Comparison of ENCODE assay signal across 20 cellular contexts in the genomic region with DNA sequence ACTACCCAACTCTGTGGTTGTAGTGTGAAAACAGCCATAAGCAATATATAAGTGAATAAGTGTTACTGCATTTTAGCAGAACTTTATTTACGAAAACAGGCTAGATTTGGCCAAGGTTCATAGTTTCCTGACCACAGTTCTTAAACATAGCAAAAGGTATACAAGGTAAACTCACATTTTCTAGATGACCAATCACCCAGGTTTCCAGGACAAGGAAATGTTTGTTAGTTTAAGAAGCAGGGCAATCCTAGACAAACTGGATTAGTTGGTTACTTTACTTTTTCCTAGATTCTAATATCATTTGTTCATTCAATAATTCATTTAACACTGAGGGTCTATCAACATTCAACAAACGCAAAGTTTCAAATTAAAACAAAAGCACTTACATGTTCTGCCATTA.
"Had no signal": no experiment of that assay in that cellular context is flagged by ENCODE, and none has a peak within 500 bp of the region (broad histone marks: within the 10 kb centered on the region; RNA-seq: fewer than 3 reads in every experiment).

No MANE protein-coding gene starts in this region.

- H2AFZ ChIP-seq: hepatocyte had no signal

- H3K27me3 ChIP-seq: colonic mucosa, esophagus muscularis mucosa, foreskin keratinocyte, gastroesophageal sphincter, heart left ventricle, hepatocyte, left lung had no signal

- H3K9me3 ChIP-seq: colonic mucosa, esophagus muscularis mucosa, gastroesophageal sphincter, heart left ventricle, left lung, lower lobe of right lung, mucosa of descending colon had no signal

- H3K4me3 ChIP-seq: colonic mucosa, esophagus muscularis mucosa, gastroesophageal sphincter, heart left ventricle, hepatocyte, left lung, lower lobe of right lung, mucosa of descending colon had no signal

- H3K4me1 ChIP-seq: colonic mucosa, foreskin keratinocyte had no signal

- H3K27ac ChIP-seq: colonic mucosa, esophagus muscularis mucosa, foreskin keratinocyte, gastroesophageal sphincter, hepatocyte, left lung, lower lobe of right lung had no signal

- H3K79me2 ChIP-seq: hepatocyte had no signal

- H3K36me3 ChIP-seq: colonic mucosa, esophagus muscularis mucosa, gastroesophageal sphincter, heart left ventricle, left lung, lower lobe of right lung had no signal

- DNase-seq: colonic mucosa; cortex of kidney; effector CD8-positive, alpha-beta T cell; effector memory CD8-positive, alpha-beta T cell; foreskin keratinocyte; heart left ventricle; hypothalamus; left cardiac atrium; left lung; lower lobe of right lung; mesenchymal stem cell; mucosa of descending colon; naive B cell; naive thymus-derived CD8-positive, alpha-beta T cell had no signal

- FAIRE-seq: endothelial cell of umbilical vein, islet of Langerhans, keratinocyte had no signal

- ATAC-seq: effector memory CD8-positive, alpha-beta T cell; foreskin keratinocyte; gastroesophageal sphincter; heart left ventricle; left cardiac atrium; left lung; lower lobe of right lung; mucosa of descending colon; naive thymus-derived CD8-positive, alpha-beta T cell had no signal

- H3K4me2 ChIP-seq: hepatocyte had no signal
